19 cellular contexts compared by ENCODE assay signal in the genomic region with DNA sequence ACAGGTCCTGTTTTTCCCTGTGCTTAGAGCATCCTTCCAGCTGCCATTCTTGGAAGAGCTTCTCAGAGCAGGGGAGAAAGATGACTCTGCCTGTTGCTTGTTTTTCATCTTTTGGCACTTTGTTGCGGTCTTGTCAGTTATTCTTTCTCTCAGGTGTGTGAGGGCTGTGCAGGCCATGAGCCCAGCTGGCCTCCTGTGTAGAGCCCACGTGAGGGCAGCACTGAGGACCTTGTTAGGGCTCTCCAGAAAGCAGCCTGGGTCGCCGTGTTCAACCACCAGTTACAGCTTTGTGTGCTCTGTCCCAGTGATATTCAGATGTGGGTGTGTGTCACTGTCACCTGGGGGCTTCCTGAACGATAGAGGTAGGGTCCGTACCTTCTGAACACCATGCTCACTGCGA. TPM values are rescaled to one million over a fixed set of nuclear protein-coding genes. Genes with fewer than 3 reads are reported as not detected.
DNase-seq lines count a peak whose midpoint lies in the region; TF ChIP-seq lines count a peak whose summit lies in the region.
"Had no signal": no experiment of that assay in that cellular context is flagged by ENCODE, and none has a peak within 500 bp of the region (broad histone marks: within the 10 kb centered on the region; RNA-seq: fewer than 3 reads in every experiment).

No MANE protein-coding gene starts in this region.

- no peak overlapping the region for H3K4me2 ChIP-seq in OCI-LY3 (ENCODE audit: low read length)
- H3K4me2 ChIP-seq: A549 had no signal

- H3K27ac ChIP-seq in OCI-LY3 (ENCODE audit: low read length) (no peak overlapping the region), coronary artery (no peak overlapping the region)
- H3K27ac ChIP-seq: A549, pancreas, SK-N-MC, thyroid gland had no signal

- no peaks in the 10 kb centered on the region for H3K27me3 ChIP-seq in OCI-LY3 (ENCODE audit: low read depth, low read length)
- H3K27me3 ChIP-seq: pancreas, thyroid gland had no signal

- H3K36me3 Mint-ChIP-seq in activated T-cell treated with anti-CD3 and anti-CD28 coated beads, Interleukin-2, amount 50 U/mL, for 24 hours (ENCODE audit: low read depth): peaks cover 93% of the 10 kb centered on the region
- peaks cover 22% of the 10 kb centered on the region for H3K36me3 Mint-ChIP-seq in progenitor cell of endocrine pancreas (ENCODE audit: insufficient read depth)

- no peak overlapping the region for H3K9ac ChIP-seq in OCI-LY3 (ENCODE audit: low read length)

- peak; percentile 6 for DNase-seq in activated T-cell treated with anti-CD3 and anti-CD28 coated beads, Interleukin-2, amount 50 U/mL, for 24 hours
- no peak for DNase-seq in activated T-cell treated with anti-CD3 and anti-CD28 coated beads, Interleukin-2, amount 50 U/mL, for 1 hour
- DNase-seq in coronary artery (ENCODE audit: low spot score): peak; percentile 35
- no peak for DNase-seq in progenitor cell of endocrine pancreas (ENCODE audit: low spot score, unreplicated experiment)
- DNase-seq in GM13977 (ENCODE audit: low spot score): no peak
- no peak for DNase-seq in SHP77 (lab: John Stamatoyannopoulos, UW)
- DNase-seq in activated CD4-positive, CD25-positive, alpha-beta regulatory T cell (lab: John Stamatoyannopoulos, UW): no peak
- DNase-seq: activated CD8-positive, alpha-beta memory T cell treated with anti-CD3 and anti-CD28 coated beads, Interleukin-2, amount 50 U/mL, for 48 hours; Calu3; Kasumi-1; mucosa of descending colon; NCI-H187 treated with DMSO at 0.1 percent for 48 hours; NCI-H774; pancreas; thyroid gland had no signal

- H3K27me3 Mint-ChIP-seq in activated T-cell treated with anti-CD3 and anti-CD28 coated beads, Interleukin-2, amount 50 U/mL, for 24 hours: no peaks in the 10 kb centered on the region
- H3K27me3 Mint-ChIP-seq in progenitor cell of endocrine pancreas: no peaks in the 10 kb centered on the region
- H3K27me3 Mint-ChIP-seq: dendritic cell treated with granulocyte-macrophage colony-stimulating factor and Interleukin-4, amounts not matched to agents 40 ng/mL and 50 ng/mL, for 4 days had no signal

- peak; percentile 24; the same call in 1 of the 2 replicates for TF ChIP-seq CTCF in OCI-LY3 (IDR thresholded peaks at IDR 0.05; ENCODE audit: low read depth, low read length)
- no peak for TF ChIP-seq CTCF in coronary artery (IDR thresholded peaks at IDR 0.05)
- peak; percentile 29 for TF ChIP-seq CTCF in progenitor cell of endocrine pancreas (IDR thresholded peaks at IDR 0.05; ENCODE audit: unreplicated experiment)
- no peak for TF ChIP-seq CTCF in GM13977 (IDR thresholded peaks at IDR 0.05; ENCODE audit: extremely low read depth, insufficient read depth, missing control alignments)

- no peaks in the 10 kb centered on the region for H3K9me3 Mint-ChIP-seq in activated T-cell treated with anti-CD3 and anti-CD28 coated beads, Interleukin-2, amount 50 U/mL, for 24 hours
- H3K9me3 Mint-ChIP-seq in progenitor cell of endocrine pancreas (ENCODE audit: low read depth): no peaks in the 10 kb centered on the region
- H3K9me3 Mint-ChIP-seq: dendritic cell treated with granulocyte-macrophage colony-stimulating factor and Interleukin-4, amounts not matched to agents 40 ng/mL and 50 ng/mL, for 4 days had no signal

- H3K4me1 ChIP-seq in OCI-LY3 (ENCODE audit: low read length): no peaks in the 10 kb centered on the region
- H3K4me1 ChIP-seq: A549 had no signal

- H2AFZ ChIP-seq in OCI-LY3 (ENCODE audit: low read depth, low read length): no peak overlapping the region

- peaks cover 6% of the 10 kb centered on the region; the same call in 1 of the 2 replicates for H4K20me1 ChIP-seq in OCI-LY3 (ENCODE audit: insufficient read depth, low read length)

- no peaks in the 10 kb centered on the region for H3K9me3 ChIP-seq in OCI-LY3 (ENCODE audit: insufficient read depth, low read length)
- H3K9me3 ChIP-seq: A549, mucosa of descending colon, pancreas, thyroid gland had no signal

- peak overlapping the region; percentile 47 for H3K27ac Mint-ChIP-seq in activated T-cell treated with anti-CD3 and anti-CD28 coated beads, Interleukin-2, amount 50 U/mL, for 24 hours
- no peak overlapping the region for H3K27ac Mint-ChIP-seq in progenitor cell of endocrine pancreas
- H3K27ac Mint-ChIP-seq: dendritic cell treated with granulocyte-macrophage colony-stimulating factor and Interleukin-4, amounts not matched to agents 40 ng/mL and 50 ng/mL, for 4 days had no signal

- H3K79me2 ChIP-seq in OCI-LY3 (ENCODE audit: low read length): no peaks in the 10 kb centered on the region

- in situ Hi-C loops in GM13977 (cut with MboI; ENCODE audit: low pct_unique_long_range_greater_than_20kb, low sequenced_read_pairs, unreplicated experiment): no loop called here

- no peak overlapping the region for H3K4me3 ChIP-seq in OCI-LY3 (ENCODE audit: low read length)
- H3K4me3 ChIP-seq in coronary artery: no peak overlapping the region
- H3K4me3 ChIP-seq: A549, mucosa of descending colon, pancreas, SK-N-MC, thyroid gland had no signal

- H3K4me1 Mint-ChIP-seq in activated T-cell treated with anti-CD3 and anti-CD28 coated beads, Interleukin-2, amount 50 U/mL, for 24 hours (ENCODE audit: low read depth): peaks cover 31% of the 10 kb centered on the region
- peaks cover 45% of the 10 kb centered on the region for H3K4me1 Mint-ChIP-seq in progenitor cell of endocrine pancreas (ENCODE audit: low read depth)

- H3K36me3 ChIP-seq in OCI-LY3 (replicated peaks; ENCODE audit: low read depth, low read length): peaks cover 40% of the 10 kb centered on the region

- H3K4me3 Mint-ChIP-seq in activated T-cell treated with anti-CD3 and anti-CD28 coated beads, Interleukin-2, amount 50 U/mL, for 24 hours: no peak overlapping the region
- H3K4me3 Mint-ChIP-seq in progenitor cell of endocrine pancreas (ENCODE audit: low read depth): no peak overlapping the region
- H3K4me3 Mint-ChIP-seq: dendritic cell treated with granulocyte-macrophage colony-stimulating factor and Interleukin-4, amounts not matched to agents 40 ng/mL and 50 ng/mL, for 4 days had no signal

RNA-seq across cellular contexts. Expression of a gene that starts 52.8 kb away (rescaled TPM):
- 31.5 and 33.4 TPM in 2 replicates for total RNA-seq in progenitor cell of endocrine pancreas

RNA-seq across cellular contexts. Expression of a gene that starts 53.0 kb away (rescaled TPM):
- 14.9 and 16.2 TPM in 2 replicates for total RNA-seq in progenitor cell of endocrine pancreas

Comparison
In these comparisons a context has a peak if more than half of its experiments do, and no peak if none do; other contexts are left out.
1. DNase-seq: peak in activated T-cell treated with anti-CD3 and anti-CD28 coated beads, Interleukin-2, amount 50 U/mL, for 24 hours (single experiment) and coronary artery (single experiment); none in activated T-cell treated with anti-CD3 and anti-CD28 coated beads, Interleukin-2, amount 50 U/mL, for 1 hour (single experiment), progenitor cell of endocrine pancreas (single experiment), GM13977 (single experiment), SHP77 (0 of 2) and activated CD4-positive, CD25-positive, alpha-beta regulatory T cell (0 of 4).
2. CTCF ChIP-seq: peak in OCI-LY3 (single experiment) and progenitor cell of endocrine pancreas (single experiment); none in coronary artery (single experiment) and GM13977 (single experiment).